20 cellular contexts compared by ENCODE assay signal in the genomic region with DNA sequence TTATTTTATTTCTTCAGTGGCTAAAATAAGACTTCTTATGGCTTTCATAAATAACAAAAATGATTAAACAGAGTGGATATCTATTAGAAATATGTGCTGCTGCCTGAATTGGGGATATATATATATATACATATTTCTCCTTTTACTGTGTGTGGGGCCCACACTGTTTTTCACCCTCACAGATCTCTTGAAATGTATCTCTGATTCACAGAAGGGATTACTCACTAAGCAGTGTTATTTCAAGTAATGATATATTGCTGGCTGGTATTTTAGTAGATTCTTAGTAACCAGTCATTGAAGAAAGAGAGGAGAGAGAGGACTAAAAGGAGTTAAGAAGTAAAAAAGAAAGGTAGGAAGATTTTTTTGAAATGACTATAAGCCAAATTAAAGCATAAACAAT.
DNase-seq lines count a peak whose midpoint lies in the region; ATAC-seq, FAIRE-seq and TF ChIP-seq lines count a peak whose summit lies in the region.
"Had no signal": no experiment of that assay in that cellular context is flagged by ENCODE, and none has a peak within 500 bp of the region (broad histone marks: within the 10 kb centered on the region; RNA-seq: fewer than 3 reads in every experiment).

No MANE protein-coding gene starts in this region.

- no peak for TF ChIP-seq RAD21 in IMR-90 (IDR thresholded peaks at IDR 0.05; ENCODE audit: low read length)

- H3K4me2 ChIP-seq in IMR-90 (ENCODE audit: low read depth, low read length) = no peak overlapping the region

- FAIRE-seq in bronchial epithelial cell (lab: Jason Lieb, UNC) = no peak

- no peak overlapping the region for H2BK120ac ChIP-seq in IMR-90 (ENCODE audit: low read depth, low read length)

- H3K23ac ChIP-seq in IMR-90 (ENCODE audit: low read depth, low read length) = no peak overlapping the region

- H3K9ac ChIP-seq in IMR-90 (ENCODE audit: low read depth, low read length) = no peak overlapping the region

- peak; percentile 95 for ATAC-seq in IMR-90 (ENCODE audit: low read depth)

- H2AFZ ChIP-seq in IMR-90 (replicated peaks; ENCODE audit: low read length, poor library complexity) = no peak overlapping the region

- in situ Hi-C loops in IMR-90 (cut with MboI; ENCODE audit: low sequenced_read_pairs) = no loop called here

- H3K79me1 ChIP-seq in IMR-90 (ENCODE audit: low read depth in 1 of 2, low read length in 2 of 2) = no peaks in the 10 kb centered on the region

- no peaks in the 10 kb centered on the region for H3K9me1 ChIP-seq in IMR-90 (ENCODE audit: insufficient read depth, low read length)

- H2BK5ac ChIP-seq in IMR-90 (ENCODE audit: low read depth, low read length, poor library complexity, severe bottlenecking) = no peak overlapping the region

- no TSS peak for BruUV-seq in IMR-90 (replicated peaks; lab: Mats Ljungman, UMichigan)

- H2BK20ac ChIP-seq in IMR-90 (ENCODE audit: low read depth, low read length) = no peak overlapping the region

- no peaks in the 10 kb centered on the region for H3K36me3 ChIP-seq in IMR-90 (ENCODE audit: control insufficient read depth, insufficient read depth, low read length)
- no peaks in the 10 kb centered on the region for H3K36me3 ChIP-seq in bronchial epithelial cell (ENCODE audit: control insufficient read depth, insufficient read depth, low read length)
- no peaks in the 10 kb centered on the region for H3K36me3 ChIP-seq in kidney epithelial cell (ENCODE audit: control insufficient read depth, insufficient read depth, low read length)
- H3K36me3 ChIP-seq: right atrium auricular region had no signal

- no peak overlapping the region for H3K56ac ChIP-seq in IMR-90 (ENCODE audit: extremely low read depth, insufficient read depth, low read length)

- no peak for TF ChIP-seq POLR2A in IMR-90 (IDR thresholded peaks at IDR 0.05; ENCODE audit: low read depth, low read length)

- H2AK5ac ChIP-seq in IMR-90 (ENCODE audit: low read depth, low read length) = no peak overlapping the region

- no peak overlapping the region for H3K14ac ChIP-seq in IMR-90 (replicated peaks; ENCODE audit: low read depth, low read length)

- no peak overlapping the region for H4K5ac ChIP-seq in IMR-90 (ENCODE audit: low read depth, low read length)

- H3K4ac ChIP-seq in IMR-90 (ENCODE audit: low read depth, low read length) = no peak overlapping the region

- H3K27me3 ChIP-seq in IMR-90 (ENCODE audit: control insufficient read depth, insufficient read depth, low read length) = peaks cover 14% of the 10 kb centered on the region
- H3K27me3 ChIP-seq in bronchial epithelial cell (ENCODE audit: control insufficient read depth, insufficient read depth, low read length) = no peaks in the 10 kb centered on the region
- H3K27me3 ChIP-seq in kidney epithelial cell (ENCODE audit: control insufficient read depth, insufficient read depth, low read length) = no peaks in the 10 kb centered on the region
- H3K27me3 ChIP-seq: right atrium auricular region had no signal

- no peaks in the 10 kb centered on the region for H3K4me1 ChIP-seq in IMR-90 (ENCODE audit: control insufficient read depth, insufficient read depth, low read length)
- H3K4me1 ChIP-seq: right atrium auricular region had no signal

- no peak overlapping the region for H2BK15ac ChIP-seq in IMR-90 (ENCODE audit: low read depth, low read length)

- no peak overlapping the region for H4K91ac ChIP-seq in IMR-90 (ENCODE audit: insufficient read depth, low read depth, low read length)

- H3K9me3 ChIP-seq in IMR-90 (ENCODE audit: control insufficient read depth, insufficient read depth, low read length) = 0 out of 2 replicates have a peak, but pooled peaks cover under 1% of the 10 kb centered on the region
- H3K9me3 ChIP-seq: right atrium auricular region had no signal

- intact Hi-C loops in IMR-90 (cut with micrococcal nuclease) = loop anchor here (10.0 kb wide), 1 partner anchor 308 kb away; the partner anchor contains the start of gene NRP1

- no peak overlapping the region for H4K8ac ChIP-seq in IMR-90 (ENCODE audit: low read depth in 2 of 2, low read length in 2 of 2)

- no peak overlapping the region for H3K18ac ChIP-seq in IMR-90 (ENCODE audit: low read depth, low read length)

- CTCF ChIA-PET in IMR-90 (lab: Yijun Ruan, JAX) = no interaction called here

- DNase-seq in AG08396 (ENCODE audit: low spot score) (peak; percentile 41), IMR-90 (peak; percentile 87), bronchial epithelial cell (ENCODE audit: low read depth) (peak; percentile 74), kidney epithelial cell (ENCODE audit: low read depth) (peak; percentile 29), HUDEP-2 (lab: John Stamatoyannopoulos, UW; ENCODE audit: unreplicated experiment in 76 of 76) (no peak)
- no peak for DNase-seq in activated effector memory CD4-positive, alpha-beta T cell treated with anti-CD3 and anti-CD28 coated beads, Interleukin-2, amount 50 U/mL, for 16 hours
- no peak for DNase-seq in activated CD4-positive, alpha-beta T cell treated with anti-CD3 and anti-CD28 coated beads, Interleukin-2, amount 50 U/mL, for 1 hour
- DNase-seq in activated CD4-positive, alpha-beta T cell treated with anti-CD3 and anti-CD28 coated beads for 1 hour = no peak
- DNase-seq: activated naive CD4-positive, alpha-beta T cell treated with anti-CD3 and anti-CD28 coated beads, Interleukin-2, amount 50 U/mL, for 16 hours; activated T-cell treated with anti-CD3 and anti-CD28 coated beads for 4 hours; Calu3; head of caudate nucleus; KG1; mesendoderm; NCI-H1048; NCI-H2081 treated with DMSO at 0.1 percent for 48 hours; NCI-H526; stimulated activated CD4-positive, alpha-beta T cell treated with anti-CD3 and anti-CD28 coated beads, Interleukin-2, amount 100 ng/mL, for 24 hours had no signal

- H3K27ac ChIP-seq in IMR-90 (ENCODE audit: insufficient read depth, low read length) = no peak overlapping the region
- H3K27ac ChIP-seq: HL-60, right atrium auricular region had no signal

- no peak for TF ChIP-seq CTCF in IMR-90 (conservative IDR thresholded peaks at IDR 0.05; ENCODE audit: low read depth, low read length)
- TF ChIP-seq CTCF in bronchial epithelial cell (IDR thresholded peaks at IDR 0.05; ENCODE audit: insufficient read depth, low read length, severe bottlenecking) = no peak
- no peak for TF ChIP-seq CTCF in kidney epithelial cell (IDR thresholded peaks at IDR 0.05; ENCODE audit: insufficient read depth, low read length, poor library complexity, severe bottlenecking)

- H2AK9ac ChIP-seq in IMR-90 (replicated peaks; ENCODE audit: low read depth, low read length, poor library complexity) = no peak overlapping the region

- POLR2A ChIA-PET in IMR-90 (lab: Charles Lee; ENCODE audit: unreplicated experiment) = no interaction called here

- dilution Hi-C loops in IMR-90 (cut with HindIII; ENCODE audit: low sequenced_read_pairs, unreplicated experiment) = no loop called here

- no peak overlapping the region for H3K4me3 ChIP-seq in IMR-90 (ENCODE audit: insufficient read depth, low read depth, low read length)
- H3K4me3 ChIP-seq in bronchial epithelial cell (ENCODE audit: low read depth, low read length) = no peak overlapping the region
- no peak overlapping the region for H3K4me3 ChIP-seq in kidney epithelial cell (ENCODE audit: low read depth, low read length)
- H3K4me3 ChIP-seq: right atrium auricular region had no signal

- H4K20me1 ChIP-seq in IMR-90 (ENCODE audit: insufficient read depth, low read length) = no peaks in the 10 kb centered on the region

TF ChIP-seq in IMR-90, 13 proteins besides CTCF, POLR2A, EP300 and RAD21:
- TF ChIP-seq FOS (IDR thresholded peaks at IDR 0.05; ENCODE audit: low read depth, low read length) = 0 out of 2 replicates have a peak, but pooled peaks have one; percentile 20
- no peak for TF ChIP-seq RFX5 (IDR thresholded peaks at IDR 0.05; ENCODE audit: low read depth, low read length)
TF ChIP-seq in IMR-90: peak in this region for 1.

Comparison
In these comparisons a context has a peak if more than half of its experiments do, and no peak if none do; other contexts are left out.
1. DNase-seq: peak in AG08396 (single experiment), IMR-90 (single experiment), bronchial epithelial cell (single experiment) and kidney epithelial cell (single experiment); none in activated effector memory CD4-positive, alpha-beta T cell treated with anti-CD3 and anti-CD28 coated beads, Interleukin-2, amount 50 U/mL, for 16 hours (single experiment), activated CD4-positive, alpha-beta T cell treated with anti-CD3 and anti-CD28 coated beads, Interleukin-2, amount 50 U/mL, for 1 hour (single experiment), HUDEP-2 (0 of 76) and activated CD4-positive, alpha-beta T cell treated with anti-CD3 and anti-CD28 coated beads for 1 hour (single experiment).